19 cellular contexts compared by ENCODE assay signal in the genomic region with DNA sequence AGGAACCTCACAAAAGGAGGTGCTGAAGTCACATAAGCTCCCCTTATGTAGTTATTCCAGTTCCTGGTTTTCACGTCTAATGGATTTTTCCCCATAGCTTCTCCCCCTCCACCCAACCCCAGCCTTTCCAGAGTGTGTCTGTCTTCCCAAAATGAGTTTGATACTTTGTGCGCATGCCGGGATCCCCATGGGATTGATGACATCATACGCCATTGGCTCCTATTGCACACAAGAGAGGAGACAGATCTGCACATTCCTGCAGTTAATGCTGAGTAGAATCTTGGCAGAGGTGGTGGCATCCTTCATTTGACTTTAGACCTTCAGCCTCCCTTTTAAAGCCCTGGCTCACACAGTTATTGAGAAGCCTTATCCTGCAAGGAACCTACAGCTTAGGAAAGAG.
"Had no signal": no experiment of that assay in that cellular context is flagged by ENCODE, and none has a peak within 500 bp of the region (broad histone marks: within the 10 kb centered on the region; RNA-seq: fewer than 3 reads in every experiment).

No MANE protein-coding gene starts in this region.

- H3K4me3 ChIP-seq: hepatocyte, neural progenitor cell, stomach, tibial nerve had no signal

- H3K27ac Mint-ChIP-seq: activated CD4-positive, alpha-beta T cell treated with anti-CD3 and anti-CD28 coated beads, Interleukin-2, amount 10 ng/mL, durations not matched to agents 7 days and 5 days; activated naive CD4-positive, alpha-beta T cell treated with anti-CD3 and anti-CD28 coated beads, Interleukin-2, amount 10 ng/mL, durations not matched to agents 7 days and 5 days; activated T-helper 17 cell treated with anti-CD3 and anti-CD28 coated beads, Interleukin-2, amount 50 U/mL, for 72 hours; brain; endodermal cell; neural progenitor cell; T-helper 1 cell treated with Interleukin-12 subunit alpha and Interleukin-12 subunit beta and Interleukin-4 antibody, amounts not matched to agents 30 μg/mL and 1 μg/mL, for 36 hours had no signal

- H3K9me3 Mint-ChIP-seq: activated CD4-positive, alpha-beta T cell treated with anti-CD3 and anti-CD28 coated beads, Interleukin-2, amount 10 ng/mL, durations not matched to agents 7 days and 5 days; activated naive CD4-positive, alpha-beta T cell treated with anti-CD3 and anti-CD28 coated beads, Interleukin-2, amount 10 ng/mL, durations not matched to agents 7 days and 5 days; activated T-helper 17 cell treated with anti-CD3 and anti-CD28 coated beads, Interleukin-2, amount 50 U/mL, for 72 hours; brain; endodermal cell; neural progenitor cell; T-helper 1 cell treated with Interleukin-12 subunit alpha and Interleukin-12 subunit beta and Interleukin-4 antibody, amounts not matched to agents 30 μg/mL and 1 μg/mL, for 36 hours had no signal

- DNase-seq: activated CD4-positive, alpha-beta T cell treated with anti-CD3 and anti-CD28 coated beads, Interleukin-2, amount 10 ng/mL, durations not matched to agents 7 days and 5 days; activated CD4-positive, CD25-positive, alpha-beta regulatory T cell; activated CD8-positive, alpha-beta memory T cell treated with anti-CD3 and anti-CD28 coated beads for 24 hours; activated naive CD4-positive, alpha-beta T cell treated with anti-CD3 and anti-CD28 coated beads, Interleukin-2, amount 10 ng/mL, durations not matched to agents 7 days and 5 days; activated T-cell treated with anti-CD3 and anti-CD28 coated beads for 4 hours; amniotic stem cell; cerebellar nuclear complex; dermis blood vessel endothelial cell; endodermal cell; erythroblast; kidney; stimulated activated CD4-positive, alpha-beta T cell treated with anti-CD3 and anti-CD28 coated beads, Interleukin-4, amount 100 ng/mL, for 4 hours; stomach had no signal

- H3K27me3 Mint-ChIP-seq: activated CD4-positive, alpha-beta T cell treated with anti-CD3 and anti-CD28 coated beads, Interleukin-2, amount 10 ng/mL, durations not matched to agents 7 days and 5 days; activated naive CD4-positive, alpha-beta T cell treated with anti-CD3 and anti-CD28 coated beads, Interleukin-2, amount 10 ng/mL, durations not matched to agents 7 days and 5 days; activated T-helper 17 cell treated with anti-CD3 and anti-CD28 coated beads, Interleukin-2, amount 50 U/mL, for 72 hours; brain had no signal

- H3K4me1 Mint-ChIP-seq: activated CD4-positive, alpha-beta T cell treated with anti-CD3 and anti-CD28 coated beads, Interleukin-2, amount 10 ng/mL, durations not matched to agents 7 days and 5 days; activated naive CD4-positive, alpha-beta T cell treated with anti-CD3 and anti-CD28 coated beads, Interleukin-2, amount 10 ng/mL, durations not matched to agents 7 days and 5 days; activated T-helper 17 cell treated with anti-CD3 and anti-CD28 coated beads, Interleukin-2, amount 50 U/mL, for 72 hours had no signal

- H3K4me3 Mint-ChIP-seq: activated CD4-positive, alpha-beta T cell treated with anti-CD3 and anti-CD28 coated beads, Interleukin-2, amount 10 ng/mL, durations not matched to agents 7 days and 5 days; activated naive CD4-positive, alpha-beta T cell treated with anti-CD3 and anti-CD28 coated beads, Interleukin-2, amount 10 ng/mL, durations not matched to agents 7 days and 5 days; activated T-helper 17 cell treated with anti-CD3 and anti-CD28 coated beads, Interleukin-2, amount 50 U/mL, for 72 hours; brain; endodermal cell; neural progenitor cell; T-helper 1 cell treated with Interleukin-12 subunit alpha and Interleukin-12 subunit beta and Interleukin-4 antibody, amounts not matched to agents 30 μg/mL and 1 μg/mL, for 36 hours had no signal

- H3K36me3 Mint-ChIP-seq: activated naive CD4-positive, alpha-beta T cell treated with anti-CD3 and anti-CD28 coated beads, Interleukin-2, amount 10 ng/mL, durations not matched to agents 7 days and 5 days; brain; neural progenitor cell had no signal

- ATAC-seq: activated T-helper 17 cell treated with anti-CD3 and anti-CD28 coated beads, Interleukin-2, amount 50 U/mL, for 72 hours had no signal
